1 cellular context compared by ENCODE assay signal in genomic region chr12:19306366-19306765, GRCh38.
TF ChIP-seq lines count a peak whose summit lies in the region.

No MANE protein-coding gene starts in this region.

TF ChIP-seq in WTC11, 78 proteins besides CTCF, POLR2A, EP300 and RAD21 (continued from another document):
- TF ChIP-seq AR (CRISPR knock-in tag; IDR thresholded peaks at IDR 0.05) (no peak), PRRX2 (CRISPR knock-in tag; IDR thresholded peaks at IDR 0.05) (no peak)
